ENCODE assay signal across 8 cellular contexts in genomic region chr19:16417660-16418596, GRCh38. TPM values are rescaled to one million over a fixed set of nuclear protein-coding genes. Genes with fewer than 3 reads are reported as not detected.
DNase-seq lines count a peak whose midpoint lies in the region; ATAC-seq and TF ChIP-seq lines count a peak whose summit lies in the region.

No MANE protein-coding gene starts in this region.

- DNase-seq in NCI-H1436 (lab: John Stamatoyannopoulos, UW): peak; percentile 32
- no peak for DNase-seq in NCI-H1436 treated with DMSO at 0.1 percent for 48 hours (lab: John Stamatoyannopoulos, UW)
- DNase-seq in activated CD4-positive, alpha-beta T cell treated with anti-CD3 and anti-CD28 coated beads for 24 hours (ENCODE audit: low read depth in 2 of 2): peak; percentile 43 to 54
- peak; percentile 58 for DNase-seq in central memory CD4-positive, alpha-beta T cell
- DNase-seq in left lung: peak in 1 of 2 donors; percentile 92
- DNase-seq in stimulated activated CD4-positive, alpha-beta T cell treated with anti-CD3 and anti-CD28 coated beads, TNF-alpha, amount 100 ng/mL, for 4 hours (ENCODE audit: low read depth in 3 of 3): peak; percentile 34 to 52 (median 39)

- H3K9me2 ChIP-seq in Loucy (replicated peaks; ENCODE audit: low read depth, low read length): no peaks in the 10 kb centered on the region

- no peak overlapping the region for H3K4me2 ChIP-seq in Loucy (ENCODE audit: low read depth, low read length, poor library complexity, severe bottlenecking)

- H3K79me2 ChIP-seq in Loucy (ENCODE audit: insufficient read depth, low read length): no peaks in the 10 kb centered on the region

- no peaks in the 10 kb centered on the region for H3F3A ChIP-seq in Loucy (ENCODE audit: low read depth)

- H2AFZ ChIP-seq in Loucy (ENCODE audit: low read length): no peak overlapping the region

- H3K27ac ChIP-seq in left lung: no peak overlapping the region

- H4K20me1 ChIP-seq in Loucy (ENCODE audit: insufficient read depth, low read length, poor library complexity, severe bottlenecking): no peaks in the 10 kb centered on the region

- H3K27me3 ChIP-seq in Loucy (ENCODE audit: insufficient read depth, low read length, poor library complexity, severe bottlenecking) (no peaks in the 10 kb centered on the region), left lung (no peaks in the 10 kb centered on the region)

- H3K9me3 ChIP-seq in Loucy (ENCODE audit: insufficient read depth, low read depth, low read length) (no peaks in the 10 kb centered on the region), left lung (no peaks in the 10 kb centered on the region)

- intact Hi-C loops in left lung (cut with DNase I): no loop called here

- H3K4me1 ChIP-seq in Loucy (ENCODE audit: insufficient read depth, low read length, poor library complexity, severe bottlenecking): no peaks in the 10 kb centered on the region
- H3K4me1 ChIP-seq in left lung: peaks cover 0 to 8% of the 10 kb centered on the region in 2 donors

- H3K4me3 ChIP-seq in Loucy (ENCODE audit: low read length, poor library complexity, severe bottlenecking) (no peak overlapping the region), left lung (no peak overlapping the region)

- peak; percentile 90 for ATAC-seq in left lung
- no peak for ATAC-seq in GM21515 (IDR thresholded peaks at IDR 0.05; ENCODE audit: unreplicated experiment)

- H3K36me3 ChIP-seq in Loucy (ENCODE audit: insufficient read depth, low read length) (peaks cover 61% of the 10 kb centered on the region; the same call in 1 of the 2 replicates), left lung (peaks cover 10 to 84% of the 10 kb centered on the region in 2 donors)

- TF ChIP-seq CTCF in Loucy (conservative IDR thresholded peaks at IDR 0.05; ENCODE audit: low read length): peak; percentile 90
- peak; percentile 81 to 86 for TF ChIP-seq CTCF in left lung (IDR thresholded peaks at IDR 0.05)

- no peak overlapping the region for H3K9ac ChIP-seq in Loucy (ENCODE audit: low read depth, low read length, poor library complexity, severe bottlenecking)

RNA-seq across cellular contexts. Expression of gene EPS15L1, which starts 53.8 kb away (rescaled TPM):
- total RNA-seq in left lung: 10 to 100 TPM; 31.9 to 48.1 TPM
